Comparison of ENCODE assay signal across 8 cellular contexts in the genomic region with DNA sequence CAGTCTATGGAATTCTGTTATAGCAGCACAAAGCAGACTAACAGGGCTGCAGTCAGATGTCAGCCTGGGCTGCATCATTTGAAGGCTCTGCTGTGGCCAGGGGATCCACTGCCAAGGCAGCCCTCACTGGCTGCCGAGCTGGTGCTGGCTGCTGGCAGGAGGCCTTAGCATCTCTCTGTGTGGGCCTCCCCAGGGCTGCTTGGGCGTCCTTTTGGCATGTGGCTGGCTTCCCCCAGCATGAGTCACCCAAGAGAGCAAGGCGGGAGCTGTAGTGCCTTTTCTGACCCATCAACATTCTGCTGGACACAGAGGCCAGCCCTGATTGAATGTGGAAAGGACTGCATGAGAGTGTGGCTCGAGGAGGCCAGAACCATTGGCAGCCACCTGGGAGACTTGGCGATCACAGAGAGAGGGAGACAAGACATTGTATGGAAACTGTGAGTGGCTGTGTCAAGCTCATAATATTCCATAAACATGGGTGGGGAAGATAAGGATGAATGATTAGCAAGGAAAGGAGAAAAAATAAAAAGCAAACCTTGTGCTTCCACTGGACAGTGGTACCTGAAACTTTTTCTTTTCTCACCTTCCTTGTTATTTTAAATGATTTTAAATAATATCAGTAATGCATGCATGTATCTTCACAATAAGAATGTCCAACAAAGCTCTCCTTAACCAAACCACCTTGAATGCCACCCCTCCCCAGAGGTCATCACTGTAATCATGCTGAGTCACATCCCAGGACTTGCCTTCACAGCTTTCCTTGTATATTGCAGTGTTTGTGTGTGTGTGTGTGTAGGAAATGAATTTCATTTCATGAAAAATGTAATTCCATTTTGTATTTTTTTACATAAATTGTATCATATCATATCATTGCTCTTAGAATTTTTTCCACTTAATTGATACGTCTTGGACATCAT. TPM values are rescaled to one million over a fixed set of nuclear protein-coding genes. Genes with fewer than 3 reads are reported as not detected.
A peak's percentile ranks its signal among the peaks of the same experiment; 100 is the strongest.
DNase-seq lines count a peak whose midpoint lies in the region; ATAC-seq and TF ChIP-seq lines count a peak whose summit lies in the region.

No MANE protein-coding gene starts in this region.

- in situ Hi-C loops in Caki2 (cut with HindIII; ENCODE audit: low pct_unique_long_range_greater_than_20kb, low sequenced_read_pairs), result no loop called here

- no peaks in the 10 kb centered on the region for H3K79me2 ChIP-seq in osteoblast (ENCODE audit: insufficient read depth, low read length)
- no peaks in the 10 kb centered on the region for H3K79me2 ChIP-seq in MM.1S (ENCODE audit: low read length)

- H3K4me1 ChIP-seq in RWPE2 (ENCODE audit: insufficient read depth, poor library complexity, severe bottlenecking), result peaks cover 6% of the 10 kb centered on the region
- H3K4me1 ChIP-seq in osteoblast (ENCODE audit: insufficient read depth, low read length), result peaks cover 15% of the 10 kb centered on the region
- H3K4me1 ChIP-seq in MM.1S (ENCODE audit: low read length), result no peaks in the 10 kb centered on the region
- H3K4me1 ChIP-seq in suprapubic skin, result peaks cover 4% of the 10 kb centered on the region

- H3K27ac ChIP-seq in RWPE2 (ENCODE audit: poor library complexity, severe bottlenecking), result no peak overlapping the region
- no peak overlapping the region for H3K27ac ChIP-seq in osteoblast (ENCODE audit: low read depth, low read length)
- no peak overlapping the region for H3K27ac ChIP-seq in MM.1S (ENCODE audit: low read length)
- H3K27ac ChIP-seq in suprapubic skin, result no peak overlapping the region

- peak; percentile 74 for ATAC-seq in RWPE2 (ENCODE audit: low read depth)
- ATAC-seq in GM21423 (IDR thresholded peaks at IDR 0.05; ENCODE audit: unreplicated experiment), result no peak

- TF ChIP-seq CTCF in RWPE2 (IDR thresholded peaks at IDR 0.05; ENCODE audit: poor library complexity, severe bottlenecking) (no peak), foreskin fibroblast (IDR thresholded peaks at IDR 0.05; ENCODE audit: low read depth, low read length) (no peak), osteoblast (IDR thresholded peaks at IDR 0.05; ENCODE audit: extremely low read depth, low read depth, low read length) (no peak), MM.1S (IDR thresholded peaks at IDR 0.05; ENCODE audit: low read length) (no peak), suprapubic skin (IDR thresholded peaks at IDR 0.05) (no peak)

- H2AFZ ChIP-seq in osteoblast (ENCODE audit: low read length) (no peak overlapping the region), MM.1S (ENCODE audit: low read length) (no peak overlapping the region)

- H3K27me3 ChIP-seq in RWPE2 (ENCODE audit: insufficient read depth, poor library complexity, severe bottlenecking) (no peaks in the 10 kb centered on the region), osteoblast (ENCODE audit: insufficient read depth, low read length) (peaks cover 37% of the 10 kb centered on the region), MM.1S (replicated peaks; ENCODE audit: insufficient read depth, low read length) (no peaks in the 10 kb centered on the region), suprapubic skin (peaks cover 4% of the 10 kb centered on the region)

- peak overlapping the region; percentile 11 for H3K4me2 ChIP-seq in osteoblast (ENCODE audit: insufficient read depth, low read length)
- no peak overlapping the region for H3K4me2 ChIP-seq in MM.1S (ENCODE audit: low read depth, low read length)

- no peaks in the 10 kb centered on the region for H3K9me2 ChIP-seq in MM.1S (replicated peaks; ENCODE audit: insufficient read depth, low read length)

- no peak for TF ChIP-seq POLR2A in suprapubic skin (IDR thresholded peaks at IDR 0.05)

- no peaks in the 10 kb centered on the region for H4K20me1 ChIP-seq in osteoblast (ENCODE audit: insufficient read depth, low read length)
- no peaks in the 10 kb centered on the region for H4K20me1 ChIP-seq in MM.1S (ENCODE audit: insufficient read depth, low read length)

- no peak for TF ChIP-seq EP300 in suprapubic skin (IDR thresholded peaks at IDR 0.05)

- WGBS in suprapubic skin, result 45% methylated on average over 6 of the region's 6 CpGs

- no peak overlapping the region for H3K4me3 ChIP-seq in RWPE2 (ENCODE audit: severe bottlenecking)
- H3K4me3 ChIP-seq in foreskin fibroblast (ENCODE audit: low read depth in 1 of 2, low read length in 2 of 2), result no peak overlapping the region
- no peak overlapping the region for H3K4me3 ChIP-seq in osteoblast (ENCODE audit: insufficient read depth, low read length)
- H3K4me3 ChIP-seq in MM.1S (ENCODE audit: low read length), result no peak overlapping the region
- no peak overlapping the region for H3K4me3 ChIP-seq in suprapubic skin

- no peaks in the 10 kb centered on the region for H3K9me3 ChIP-seq in RWPE2 (ENCODE audit: severe bottlenecking)
- no peaks in the 10 kb centered on the region for H3K9me3 ChIP-seq in osteoblast (ENCODE audit: low read depth, low read length)
- H3K9me3 ChIP-seq in MM.1S (replicated peaks; ENCODE audit: insufficient read depth, low read length), result no peaks in the 10 kb centered on the region
- no peaks in the 10 kb centered on the region for H3K9me3 ChIP-seq in suprapubic skin

- DNase-seq in Caki2 (ENCODE audit: low read depth), result peak; percentile 71
- DNase-seq in RWPE2 (ENCODE audit: low spot score), result no peak
- peak; percentile 95 for DNase-seq in foreskin fibroblast
- DNase-seq in osteoblast (ENCODE audit: insufficient read length, low spot score, missing footprints), result peak; percentile 97
- DNase-seq in MM.1S, result no peak
- no peak for DNase-seq in suprapubic skin (ENCODE audit: low spot score in 2 of 2)
- no peak for DNase-seq in UCSD-AML1 (lab: John Stamatoyannopoulos, UW; ENCODE audit: unreplicated experiment)

- no peaks in the 10 kb centered on the region for H3F3A ChIP-seq in MM.1S (ENCODE audit: insufficient read depth, low read length)

- no peak overlapping the region for H3K9ac ChIP-seq in MM.1S (ENCODE audit: low read length)

- H3K36me3 ChIP-seq in RWPE2 (ENCODE audit: low read depth) (no peaks in the 10 kb centered on the region), osteoblast (ENCODE audit: insufficient read depth, low read length) (no peaks in the 10 kb centered on the region), MM.1S (replicated peaks; ENCODE audit: insufficient read depth, low read length) (no peaks in the 10 kb centered on the region), suprapubic skin (no peaks in the 10 kb centered on the region)

RNA-seq across cellular contexts. Expression of a gene that starts 55.0 kb away (rescaled TPM):
- total RNA-seq in Caki2 (2014; rRNA removed; shearing (Covaris generic); ENCODE audit: low replicate concordance), result not detected in 2 replicates
- total RNA-seq in osteoblast (not detected in 2 replicates), suprapubic skin (not detected)

RNA-seq across cellular contexts. Expression of a gene that starts 58.6 kb away (rescaled TPM):
- total RNA-seq in Caki2 (2014; rRNA removed; shearing (Covaris generic); ENCODE audit: low replicate concordance), result 88.4 and 122 TPM in 2 replicates
- total RNA-seq in osteoblast, result 50.7 and 55.1 TPM in 2 replicates
- total RNA-seq in suprapubic skin, result 100 to 1,000 TPM in 1 of 4 donors, 10 to 100 TPM in 3; 33.8 to 103 (median 47.0) TPM

Comparison
In these comparisons a context has a peak if more than half of its experiments do, and no peak if none do; other contexts are left out.
1. DNase-seq: peak in Caki2 (single experiment), foreskin fibroblast (2 of 2) and osteoblast (single experiment); none in RWPE2 (single experiment), MM.1S (single experiment), suprapubic skin (0 of 2) and UCSD-AML1 (single experiment).